ENCODE assay signal across 2 cellular contexts in the genomic region with DNA sequence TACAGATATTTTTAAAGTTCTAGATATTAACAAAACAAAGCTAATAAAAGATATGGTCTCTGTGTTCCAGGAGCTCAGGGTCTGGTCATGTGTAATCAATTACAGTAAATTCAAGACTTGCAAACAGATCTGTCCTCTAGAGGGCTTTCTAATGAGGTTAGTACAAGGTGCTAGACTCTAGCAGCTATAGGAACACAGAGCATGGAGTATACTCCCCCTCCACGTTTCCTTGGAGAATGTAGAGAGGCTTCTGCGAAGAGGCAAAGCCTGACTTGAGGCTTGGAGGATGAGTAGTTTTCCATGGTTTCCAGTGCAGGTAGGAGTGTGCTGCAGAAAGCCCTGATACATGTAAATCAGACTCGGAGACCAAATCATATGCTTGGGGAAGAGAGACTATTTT.
TF ChIP-seq lines count a peak whose summit lies in the region.

No MANE protein-coding gene starts in this region.

TF ChIP-seq in K562, 482 proteins besides CTCF, POLR2A, EP300 and RAD21 (continued from another document):
- TF ChIP-seq IFI16 (CRISPR knock-in tag; IDR thresholded peaks at IDR 0.05) = no peak
- no peak for TF ChIP-seq ZNF23 (CRISPR knock-in tag; IDR thresholded peaks at IDR 0.05)
- TF ChIP-seq, protein P1, sequence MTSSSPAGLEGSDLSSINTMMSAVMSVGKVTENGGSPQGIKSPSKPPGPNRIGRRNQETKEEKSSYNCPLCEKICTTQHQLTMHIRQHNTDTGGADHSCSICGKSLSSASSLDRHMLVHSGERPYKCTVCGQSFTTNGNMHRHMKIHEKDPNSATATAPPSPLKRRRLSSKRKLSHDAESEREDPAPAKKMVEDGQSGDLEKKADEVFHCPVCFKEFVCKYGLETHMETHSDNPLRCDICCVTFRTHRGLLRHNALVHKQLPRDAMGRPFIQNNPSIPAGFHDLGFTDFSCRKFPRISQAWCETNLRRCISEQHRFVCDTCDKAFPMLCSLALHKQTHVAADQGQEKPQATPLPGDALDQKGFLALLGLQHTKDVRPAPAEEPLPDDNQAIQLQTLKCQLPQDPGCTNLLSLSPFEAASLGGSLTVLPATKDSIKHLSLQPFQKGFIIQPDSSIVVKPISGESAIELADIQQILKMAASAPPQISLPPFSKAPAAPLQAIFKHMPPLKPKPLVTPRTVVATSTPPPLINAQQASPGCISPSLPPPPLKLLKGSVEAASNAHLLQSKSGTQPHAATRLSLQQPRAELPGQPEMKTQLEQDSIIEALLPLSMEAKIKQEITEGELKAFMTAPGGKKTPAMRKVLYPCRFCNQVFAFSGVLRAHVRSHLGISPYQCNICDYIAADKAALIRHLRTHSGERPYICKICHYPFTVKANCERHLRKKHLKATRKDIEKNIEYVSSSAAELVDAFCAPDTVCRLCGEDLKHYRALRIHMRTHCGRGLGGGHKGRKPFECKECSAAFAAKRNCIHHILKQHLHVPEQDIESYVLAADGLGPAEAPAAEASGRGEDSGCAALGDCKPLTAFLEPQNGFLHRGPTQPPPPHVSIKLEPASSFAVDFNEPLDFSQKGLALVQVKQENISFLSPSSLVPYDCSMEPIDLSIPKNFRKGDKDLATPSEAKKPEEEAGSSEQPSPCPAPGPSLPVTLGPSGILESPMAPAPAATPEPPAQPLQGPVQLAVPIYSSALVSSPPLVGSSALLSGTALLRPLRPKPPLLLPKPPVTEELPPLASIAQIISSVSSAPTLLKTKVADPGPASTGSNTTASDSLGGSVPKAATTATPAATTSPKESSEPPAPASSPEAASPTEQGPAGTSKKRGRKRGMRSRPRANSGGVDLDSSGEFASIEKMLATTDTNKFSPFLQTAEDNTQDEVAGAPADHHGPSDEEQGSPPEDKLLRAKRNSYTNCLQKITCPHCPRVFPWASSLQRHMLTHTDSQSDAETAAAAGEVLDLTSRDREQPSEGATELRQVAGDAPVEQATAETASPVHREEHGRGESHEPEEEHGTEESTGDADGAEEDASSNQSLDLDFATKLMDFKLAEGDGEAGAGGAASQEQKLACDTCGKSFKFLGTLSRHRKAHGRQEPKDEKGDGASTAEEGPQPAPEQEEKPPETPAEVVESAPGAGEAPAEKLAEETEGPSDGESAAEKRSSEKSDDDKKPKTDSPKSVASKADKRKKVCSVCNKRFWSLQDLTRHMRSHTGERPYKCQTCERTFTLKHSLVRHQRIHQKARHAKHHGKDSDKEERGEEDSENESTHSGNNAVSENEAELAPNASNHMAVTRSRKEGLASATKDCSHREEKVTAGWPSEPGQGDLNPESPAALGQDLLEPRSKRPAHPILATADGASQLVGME (CRISPR knock-in tag; IDR thresholded peaks at IDR 0.05) = no peak
- no peak for TF ChIP-seq RFX7 (CRISPR knock-in tag; IDR thresholded peaks at IDR 0.05)
- TF ChIP-seq HDAC6 (IDR thresholded peaks at IDR 0.05; ENCODE audit: low read depth, low read length) = no peak
- TF ChIP-seq CEBPG (CRISPR knock-in tag; IDR thresholded peaks at IDR 0.05) = no peak
- no peak for TF ChIP-seq CEBPG (tag; conservative IDR thresholded peaks at IDR 0.05 in 1 of 2, IDR thresholded peaks at IDR 0.05 in 1 of 2)
- no peak for TF ChIP-seq CHD1 (IDR thresholded peaks at IDR 0.05; ENCODE audit: low read length)
- no peak for TF ChIP-seq SP2 (IDR thresholded peaks at IDR 0.05; ENCODE audit: extremely low read depth, low read depth, low read length, poor library complexity, severe bottlenecking)
- no peak for TF ChIP-seq JUN (IDR thresholded peaks at IDR 0.05; ENCODE audit: borderline replicate concordance, low read depth, low read length)
- no peak for TF ChIP-seq JUN (CRISPR knock-in tag; IDR thresholded peaks at IDR 0.05; ENCODE audit: borderline replicate concordance)
- no peak for TF ChIP-seq SMAD4 (CRISPR knock-in tag; conservative IDR thresholded peaks at IDR 0.05)
- no peak for TF ChIP-seq PHF8 (IDR thresholded peaks at IDR 0.05; ENCODE audit: borderline replicate concordance, low read length)
- no peak for TF ChIP-seq BACH1 (tag; IDR thresholded peaks at IDR 0.05)
- no peak for TF ChIP-seq KLF1 (tag; IDR thresholded peaks at IDR 0.05)

TF ChIP-seq in liver, 16 proteins besides CTCF, POLR2A, EP300 and RAD21 (continued from another document):
- TF ChIP-seq, protein P2, sequence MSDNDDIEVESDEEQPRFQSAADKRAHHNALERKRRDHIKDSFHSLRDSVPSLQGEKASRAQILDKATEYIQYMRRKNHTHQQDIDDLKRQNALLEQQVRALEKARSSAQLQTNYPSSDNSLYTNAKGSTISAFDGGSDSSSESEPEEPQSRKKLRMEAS (IDR thresholded peaks at IDR 0.05) = no peak
- TF ChIP-seq FOXA2 (IDR thresholded peaks at IDR 0.05) (no peak), NR2F2 (IDR thresholded peaks at IDR 0.05) (no peak), SP1 (IDR thresholded peaks at IDR 0.05) (no peak), GABPA (IDR thresholded peaks at IDR 0.05 in 1 of 2, conservative IDR thresholded peaks at IDR 0.05 in 1 of 2) (no peak), FOXA1 (IDR thresholded peaks at IDR 0.05) (no peak), JUND (IDR thresholded peaks at IDR 0.05) (no peak), YY1 (IDR thresholded peaks at IDR 0.05) (no peak), TAF1 (conservative IDR thresholded peaks at IDR 0.05) (no peak)
- TF ChIP-seq, protein P3, sequence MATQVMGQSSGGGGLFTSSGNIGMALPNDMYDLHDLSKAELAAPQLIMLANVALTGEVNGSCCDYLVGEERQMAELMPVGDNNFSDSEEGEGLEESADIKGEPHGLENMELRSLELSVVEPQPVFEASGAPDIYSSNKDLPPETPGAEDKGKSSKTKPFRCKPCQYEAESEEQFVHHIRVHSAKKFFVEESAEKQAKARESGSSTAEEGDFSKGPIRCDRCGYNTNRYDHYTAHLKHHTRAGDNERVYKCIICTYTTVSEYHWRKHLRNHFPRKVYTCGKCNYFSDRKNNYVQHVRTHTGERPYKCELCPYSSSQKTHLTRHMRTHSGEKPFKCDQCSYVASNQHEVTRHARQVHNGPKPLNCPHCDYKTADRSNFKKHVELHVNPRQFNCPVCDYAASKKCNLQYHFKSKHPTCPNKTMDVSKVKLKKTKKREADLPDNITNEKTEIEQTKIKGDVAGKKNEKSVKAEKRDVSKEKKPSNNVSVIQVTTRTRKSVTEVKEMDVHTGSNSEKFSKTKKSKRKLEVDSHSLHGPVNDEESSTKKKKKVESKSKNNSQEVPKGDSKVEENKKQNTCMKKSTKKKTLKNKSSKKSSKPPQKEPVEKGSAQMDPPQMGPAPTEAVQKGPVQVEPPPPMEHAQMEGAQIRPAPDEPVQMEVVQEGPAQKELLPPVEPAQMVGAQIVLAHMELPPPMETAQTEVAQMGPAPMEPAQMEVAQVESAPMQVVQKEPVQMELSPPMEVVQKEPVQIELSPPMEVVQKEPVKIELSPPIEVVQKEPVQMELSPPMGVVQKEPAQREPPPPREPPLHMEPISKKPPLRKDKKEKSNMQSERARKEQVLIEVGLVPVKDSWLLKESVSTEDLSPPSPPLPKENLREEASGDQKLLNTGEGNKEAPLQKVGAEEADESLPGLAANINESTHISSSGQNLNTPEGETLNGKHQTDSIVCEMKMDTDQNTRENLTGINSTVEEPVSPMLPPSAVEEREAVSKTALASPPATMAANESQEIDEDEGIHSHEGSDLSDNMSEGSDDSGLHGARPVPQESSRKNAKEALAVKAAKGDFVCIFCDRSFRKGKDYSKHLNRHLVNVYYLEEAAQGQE (IDR thresholded peaks at IDR 0.05) = no peak
- TF ChIP-seq, protein P4, sequence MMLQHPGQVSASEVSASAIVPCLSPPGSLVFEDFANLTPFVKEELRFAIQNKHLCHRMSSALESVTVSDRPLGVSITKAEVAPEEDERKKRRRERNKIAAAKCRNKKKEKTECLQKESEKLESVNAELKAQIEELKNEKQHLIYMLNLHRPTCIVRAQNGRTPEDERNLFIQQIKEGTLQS (IDR thresholded peaks at IDR 0.05) = no peak
- TF ChIP-seq, protein P5, sequence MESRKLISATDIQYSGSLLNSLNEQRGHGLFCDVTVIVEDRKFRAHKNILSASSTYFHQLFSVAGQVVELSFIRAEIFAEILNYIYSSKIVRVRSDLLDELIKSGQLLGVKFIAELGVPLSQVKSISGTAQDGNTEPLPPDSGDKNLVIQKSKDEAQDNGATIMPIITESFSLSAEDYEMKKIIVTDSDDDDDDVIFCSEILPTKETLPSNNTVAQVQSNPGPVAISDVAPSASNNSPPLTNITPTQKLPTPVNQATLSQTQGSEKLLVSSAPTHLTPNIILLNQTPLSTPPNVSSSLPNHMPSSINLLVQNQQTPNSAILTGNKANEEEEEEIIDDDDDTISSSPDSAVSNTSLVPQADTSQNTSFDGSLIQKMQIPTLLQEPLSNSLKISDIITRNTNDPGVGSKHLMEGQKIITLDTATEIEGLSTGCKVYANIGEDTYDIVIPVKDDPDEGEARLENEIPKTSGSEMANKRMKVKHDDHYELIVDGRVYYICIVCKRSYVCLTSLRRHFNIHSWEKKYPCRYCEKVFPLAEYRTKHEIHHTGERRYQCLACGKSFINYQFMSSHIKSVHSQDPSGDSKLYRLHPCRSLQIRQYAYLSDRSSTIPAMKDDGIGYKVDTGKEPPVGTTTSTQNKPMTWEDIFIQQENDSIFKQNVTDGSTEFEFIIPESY (IDR thresholded peaks at IDR 0.05) = no peak
